Comparison of ENCODE assay signal across 1 cellular context in genomic region chr22:23894710-23895598, GRCh38.
TF ChIP-seq lines count a peak whose summit lies in the region.

No MANE protein-coding gene starts in this region.

TF ChIP-seq in K562, 482 proteins besides CTCF, POLR2A, EP300 and RAD21 (continues in another document):
- TF ChIP-seq SMAD3 (CRISPR knock-in tag; conservative IDR thresholded peaks at IDR 0.05) (no peak), ILF3 (IDR thresholded peaks at IDR 0.05; ENCODE audit: borderline replicate concordance) (no peak), POLR2G (IDR thresholded peaks at IDR 0.05; ENCODE audit: low read depth, low read length) (peak; percentile 69), SAP30 (IDR thresholded peaks at IDR 0.05; ENCODE audit: borderline replicate concordance, insufficient read depth, low read depth, low read length, poor library complexity, severe bottlenecking) (peak; percentile 32), L3MBTL2 (IDR thresholded peaks at IDR 0.05) (peak; percentile 93), MEIS2 (IDR thresholded peaks at IDR 0.05; ENCODE audit: partially characterized antibody) (peak; percentile 47), DPF2 (IDR thresholded peaks at IDR 0.05) (0 out of 2 replicates have a peak, but pooled peaks have one; percentile 15), MYC (IDR thresholded peaks at IDR 0.05; ENCODE audit: low read depth, low read length) (peak; percentile 65), MYC (CRISPR knock-in tag; IDR thresholded peaks at IDR 0.05; ENCODE audit: borderline replicate concordance, low read depth) (no peak), TAL1 (IDR thresholded peaks at IDR 0.05) (0 out of 2 replicates have a peak, but pooled peaks have one; percentile 7), U2AF1 (optimal IDR thresholded peaks at IDR 0.05; ENCODE audit: low read depth, low read length) (peak; percentile 45), POLR2B (IDR thresholded peaks at IDR 0.05; ENCODE audit: low read depth, partially characterized antibody) (peak; percentile 21), ELF4 (CRISPR knock-in tag; IDR thresholded peaks at IDR 0.05) (0 out of 2 replicates have a peak, but pooled peaks have one; percentile 17), RBBP5 (IDR thresholded peaks at IDR 0.05; ENCODE audit: borderline replicate concordance, insufficient read depth, low read length, poor library complexity, severe bottlenecking) (peak; percentile 1), MNT (conservative IDR thresholded peaks at IDR 0.05) (peak; percentile 66 to 67), HDAC1 (IDR thresholded peaks at IDR 0.05) (peak in 1 of 2 experiments; percentile 62; a peak in 1 of 4 replicates), ZNF143 (CRISPR knock-in tag; IDR thresholded peaks at IDR 0.05) (no peak), ZBTB9 (CRISPR knock-in tag; IDR thresholded peaks at IDR 0.05) (peak; percentile 34; the same call in 1 of the 2 replicates), CCNT2 (IDR thresholded peaks at IDR 0.05; ENCODE audit: borderline replicate concordance, extremely low read depth, insufficient read length, low read depth, low read length) (peak; percentile 64), RBM34 (IDR thresholded peaks at IDR 0.05; ENCODE audit: borderline replicate concordance, insufficient read depth, low read length) (0 out of 2 replicates have a peak, but pooled peaks have one; percentile 60), MGA (IDR thresholded peaks at IDR 0.05) (peak; percentile 90), NRF1 (conservative IDR thresholded peaks at IDR 0.05 in 1 of 2, IDR thresholded peaks at IDR 0.05 in 1 of 2) (peak; percentile 92 to 93), ETV1 (tag; conservative IDR thresholded peaks at IDR 0.05; ENCODE audit: low read depth) (peak; percentile 39; the same call in 1 of the 2 replicates), CREM (IDR thresholded peaks at IDR 0.05; ENCODE audit: low read depth) (0 out of 2 replicates have a peak, but pooled peaks have one; percentile 9), E2F6 (IDR thresholded peaks at IDR 0.05; ENCODE audit: borderline replicate concordance in 1 of 2, extremely low read depth in 1 of 2, insufficient read depth in 1 of 2, insufficient read length in 1 of 2, low read depth in 1 of 2, low read length in 1 of 2, poor library complexity in 1 of 2, severe bottlenecking in 1 of 2) (peak; percentile 77 to 89), ZNF263 (CRISPR knock-in tag; IDR thresholded peaks at IDR 0.05; ENCODE audit: borderline replicate concordance) (peak; percentile 83; the same call in 1 of the 2 replicates), SIN3A (IDR thresholded peaks at IDR 0.05; ENCODE audit: borderline replicate concordance in 2 of 2, control insufficient read depth in 1 of 2, low read depth in 2 of 2, low read length in 2 of 2) (peak; percentile 30 to 51; a peak in 1 of 4 replicates), PCBP1 (IDR thresholded peaks at IDR 0.05; ENCODE audit: low read depth, low read length, poor library complexity, severe bottlenecking) (peak; percentile 13), TBP (optimal IDR thresholded peaks at IDR 0.05; ENCODE audit: low read depth, low read length) (peak; percentile 24), CBX1 (IDR thresholded peaks at IDR 0.05; ENCODE audit: low read depth) (0 out of 2 replicates have a peak, but pooled peaks have one; percentile 13), TAF7 (tag; IDR thresholded peaks at IDR 0.05) (no peak), MED1 (CRISPR knock-in tag; IDR thresholded peaks at IDR 0.05; ENCODE audit: borderline replicate concordance) (0 out of 2 replicates have a peak, but pooled peaks have one; percentile 43), CXXC5 (CRISPR knock-in tag; IDR thresholded peaks at IDR 0.05) (peak; percentile 51), MAX (CRISPR knock-in tag; IDR thresholded peaks at IDR 0.05) (peak; percentile 80), RNF2 (IDR thresholded peaks at IDR 0.05) (peak; percentile 54; the same call in 1 of the 2 replicates), TEAD1 (CRISPR knock-in tag; IDR thresholded peaks at IDR 0.05) (0 out of 4 replicates have a peak, but pooled peaks of 1 of the 2 experiments have one; percentile 15), NFIC (IDR thresholded peaks at IDR 0.05) (peak; percentile 89), TCF7 (IDR thresholded peaks at IDR 0.05; ENCODE audit: borderline replicate concordance) (no peak), VEZF1 (CRISPR knock-in tag; IDR thresholded peaks at IDR 0.05) (peak; percentile 11), ZBTB7A (IDR thresholded peaks at IDR 0.05; ENCODE audit: borderline replicate concordance, control insufficient read depth, low read depth, low read length) (peak; percentile 46; the same call in 1 of the 2 replicates), USF2 (CRISPR knock-in tag; IDR thresholded peaks at IDR 0.05) (peak; percentile 63; the same call in 1 of the 2 replicates), TAF1 (IDR thresholded peaks at IDR 0.05; ENCODE audit: control insufficient read depth, extremely low read depth, insufficient read depth, low read length, severe bottlenecking) (peak; percentile 23), SNRNP70 (optimal IDR thresholded peaks at IDR 0.05; ENCODE audit: low read depth, low read length) (peak; percentile 42), ZFX (CRISPR knock-in tag; IDR thresholded peaks at IDR 0.05) (peak; percentile 73)
